2 cellular contexts compared by ENCODE assay signal in genomic region chr16:11476676-11477075, GRCh38.
TF ChIP-seq lines count a peak whose summit lies in the region.

No MANE protein-coding gene starts in this region.

TF ChIP-seq in IMR-90, 13 proteins besides CTCF, POLR2A, EP300 and RAD21:
- TF ChIP-seq MAZ (IDR thresholded peaks at IDR 0.05; ENCODE audit: borderline replicate concordance, low read depth, low read length) (no peak), CEBPB (IDR thresholded peaks at IDR 0.05; ENCODE audit: low read depth, low read length) (no peak), FOS (IDR thresholded peaks at IDR 0.05; ENCODE audit: low read depth, low read length) (no peak), SMC3 (IDR thresholded peaks at IDR 0.05; ENCODE audit: low read depth, low read length) (no peak)
- TF ChIP-seq, protein P1, sequence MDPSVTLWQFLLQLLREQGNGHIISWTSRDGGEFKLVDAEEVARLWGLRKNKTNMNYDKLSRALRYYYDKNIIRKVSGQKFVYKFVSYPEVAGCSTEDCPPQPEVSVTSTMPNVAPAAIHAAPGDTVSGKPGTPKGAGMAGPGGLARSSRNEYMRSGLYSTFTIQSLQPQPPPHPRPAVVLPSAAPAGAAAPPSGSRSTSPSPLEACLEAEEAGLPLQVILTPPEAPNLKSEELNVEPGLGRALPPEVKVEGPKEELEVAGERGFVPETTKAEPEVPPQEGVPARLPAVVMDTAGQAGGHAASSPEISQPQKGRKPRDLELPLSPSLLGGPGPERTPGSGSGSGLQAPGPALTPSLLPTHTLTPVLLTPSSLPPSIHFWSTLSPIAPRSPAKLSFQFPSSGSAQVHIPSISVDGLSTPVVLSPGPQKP (IDR thresholded peaks at IDR 0.05; ENCODE audit: borderline replicate concordance, low read depth, low read length), result no peak

TF ChIP-seq in HepG2, 621 proteins besides CTCF, POLR2A, EP300 and RAD21:
- no peak for TF ChIP-seq NPAS2 (CRISPR knock-in tag; IDR thresholded peaks at IDR 0.05; ENCODE audit: borderline replicate concordance)
- TF ChIP-seq, protein P2, sequence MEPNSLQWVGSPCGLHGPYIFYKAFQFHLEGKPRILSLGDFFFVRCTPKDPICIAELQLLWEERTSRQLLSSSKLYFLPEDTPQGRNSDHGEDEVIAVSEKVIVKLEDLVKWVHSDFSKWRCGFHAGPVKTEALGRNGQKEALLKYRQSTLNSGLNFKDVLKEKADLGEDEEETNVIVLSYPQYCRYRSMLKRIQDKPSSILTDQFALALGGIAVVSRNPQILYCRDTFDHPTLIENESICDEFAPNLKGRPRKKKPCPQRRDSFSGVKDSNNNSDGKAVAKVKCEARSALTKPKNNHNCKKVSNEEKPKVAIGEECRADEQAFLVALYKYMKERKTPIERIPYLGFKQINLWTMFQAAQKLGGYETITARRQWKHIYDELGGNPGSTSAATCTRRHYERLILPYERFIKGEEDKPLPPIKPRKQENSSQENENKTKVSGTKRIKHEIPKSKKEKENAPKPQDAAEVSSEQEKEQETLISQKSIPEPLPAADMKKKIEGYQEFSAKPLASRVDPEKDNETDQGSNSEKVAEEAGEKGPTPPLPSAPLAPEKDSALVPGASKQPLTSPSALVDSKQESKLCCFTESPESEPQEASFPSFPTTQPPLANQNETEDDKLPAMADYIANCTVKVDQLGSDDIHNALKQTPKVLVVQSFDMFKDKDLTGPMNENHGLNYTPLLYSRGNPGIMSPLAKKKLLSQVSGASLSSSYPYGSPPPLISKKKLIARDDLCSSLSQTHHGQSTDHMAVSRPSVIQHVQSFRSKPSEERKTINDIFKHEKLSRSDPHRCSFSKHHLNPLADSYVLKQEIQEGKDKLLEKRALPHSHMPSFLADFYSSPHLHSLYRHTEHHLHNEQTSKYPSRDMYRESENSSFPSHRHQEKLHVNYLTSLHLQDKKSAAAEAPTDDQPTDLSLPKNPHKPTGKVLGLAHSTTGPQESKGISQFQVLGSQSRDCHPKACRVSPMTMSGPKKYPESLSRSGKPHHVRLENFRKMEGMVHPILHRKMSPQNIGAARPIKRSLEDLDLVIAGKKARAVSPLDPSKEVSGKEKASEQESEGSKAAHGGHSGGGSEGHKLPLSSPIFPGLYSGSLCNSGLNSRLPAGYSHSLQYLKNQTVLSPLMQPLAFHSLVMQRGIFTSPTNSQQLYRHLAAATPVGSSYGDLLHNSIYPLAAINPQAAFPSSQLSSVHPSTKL (CRISPR knock-in tag; IDR thresholded peaks at IDR 0.05), result no peak
- TF ChIP-seq MBD4 (IDR thresholded peaks at IDR 0.05; ENCODE audit: borderline replicate concordance, low read length), result no peak
- TF ChIP-seq ZNF10 (CRISPR knock-in tag; IDR thresholded peaks at IDR 0.05; ENCODE audit: borderline replicate concordance, low read depth), result no peak
- TF ChIP-seq ZNF678 (CRISPR knock-in tag; IDR thresholded peaks at IDR 0.05), result no peak
- peak; percentile 57; the same call in 1 of the 2 replicates for TF ChIP-seq ZNF672 (CRISPR knock-in tag; IDR thresholded peaks at IDR 0.05)
- no peak for TF ChIP-seq ATF7-NPFF (CRISPR knock-in tag; IDR thresholded peaks at IDR 0.05; ENCODE audit: low read depth)
- TF ChIP-seq, protein P3, sequence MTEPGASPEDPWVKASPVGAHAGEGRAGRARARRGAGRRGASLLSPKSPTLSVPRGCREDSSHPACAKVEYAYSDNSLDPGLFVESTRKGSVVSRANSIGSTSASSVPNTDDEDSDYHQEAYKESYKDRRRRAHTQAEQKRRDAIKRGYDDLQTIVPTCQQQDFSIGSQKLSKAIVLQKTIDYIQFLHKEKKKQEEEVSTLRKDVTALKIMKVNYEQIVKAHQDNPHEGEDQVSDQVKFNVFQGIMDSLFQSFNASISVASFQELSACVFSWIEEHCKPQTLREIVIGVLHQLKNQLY (CRISPR knock-in tag; IDR thresholded peaks at IDR 0.05), result no peak
- no peak for TF ChIP-seq KLF16 (CRISPR knock-in tag; IDR thresholded peaks at IDR 0.05)
- peak; percentile 52; the same call in 1 of the 2 replicates for TF ChIP-seq HNRNPL (IDR thresholded peaks at IDR 0.05; ENCODE audit: low read depth, low read length)
- no peak for TF ChIP-seq STAT5B (CRISPR knock-in tag; IDR thresholded peaks at IDR 0.05)
- TF ChIP-seq RFX3 (CRISPR knock-in tag; IDR thresholded peaks at IDR 0.05), result no peak
- TF ChIP-seq ZNF550 (CRISPR knock-in tag; IDR thresholded peaks at IDR 0.05; ENCODE audit: borderline replicate concordance), result no peak
- no peak for TF ChIP-seq ZNF777 (CRISPR knock-in tag; IDR thresholded peaks at IDR 0.05)
TF ChIP-seq in HepG2: peak in this region for 2.
